1 cellular context compared by ENCODE assay signal in the genomic region with DNA sequence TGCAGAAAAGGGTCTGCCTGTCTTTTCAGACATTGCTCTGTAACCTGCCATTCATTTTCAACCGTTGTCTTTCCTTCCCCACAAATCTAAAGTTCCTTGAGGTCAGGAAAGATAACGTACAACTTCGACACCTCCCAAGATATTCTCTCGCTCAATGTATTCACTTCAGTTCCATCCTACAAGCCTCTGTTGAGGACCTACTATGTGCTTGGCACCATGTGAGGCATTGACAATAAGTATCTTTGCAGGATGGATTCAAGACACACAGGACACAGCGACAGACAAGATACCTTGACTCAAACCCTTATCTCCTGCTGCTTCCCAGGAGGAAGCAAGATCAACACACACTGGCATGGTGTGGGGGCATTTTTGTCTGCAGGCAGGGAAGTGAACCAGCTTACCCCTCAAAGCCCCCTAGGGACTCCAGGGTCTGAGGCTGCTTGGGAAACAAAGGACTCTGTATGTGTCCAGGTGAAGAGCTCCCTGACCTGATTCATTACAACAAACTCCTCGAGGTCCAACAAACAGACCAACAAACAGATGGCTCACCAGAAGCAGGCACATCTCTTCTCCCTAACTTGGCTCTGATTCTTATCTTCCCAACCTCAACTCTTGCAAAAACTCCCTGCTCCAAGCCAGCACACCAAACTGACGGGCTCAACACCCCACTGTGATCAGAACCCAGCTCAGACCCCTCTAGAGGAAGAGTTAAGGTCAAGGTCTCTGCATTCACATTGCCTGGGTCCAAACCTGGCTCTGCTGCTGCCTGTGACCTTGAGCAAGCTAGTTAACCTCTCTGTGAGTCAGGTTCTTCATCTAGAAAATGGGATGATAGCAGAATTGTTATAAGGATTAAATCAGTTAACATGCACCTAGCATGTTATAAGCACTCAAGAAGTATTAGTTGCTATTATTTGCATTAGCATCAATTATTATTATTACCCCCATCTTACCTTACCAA.
TF ChIP-seq lines count a peak whose summit lies in the region.

No MANE protein-coding gene starts in this region.

TF ChIP-seq in WTC11, 78 proteins besides CTCF, POLR2A, EP300 and RAD21:
- no peak for TF ChIP-seq JAZF1 (CRISPR knock-in tag; IDR thresholded peaks at IDR 0.05)
- 0 out of 2 replicates have a peak, but pooled peaks have one; percentile 18 for TF ChIP-seq ZNF423 (CRISPR knock-in tag; IDR thresholded peaks at IDR 0.05)
- TF ChIP-seq ZNF281 (CRISPR knock-in tag; IDR thresholded peaks at IDR 0.05), result no peak
- TF ChIP-seq TEAD1 (CRISPR knock-in tag; IDR thresholded peaks at IDR 0.05), result no peak
